ENCODE assay signal across 6 cellular contexts in genomic region chr17:63984651-63985386, GRCh38. TPM values are rescaled to one million over a fixed set of nuclear protein-coding genes. Genes with fewer than 3 reads are reported as not detected.
DNase-seq lines count a peak whose midpoint lies in the region; ATAC-seq lines count a peak whose summit lies in the region.

No MANE protein-coding gene starts in this region.

- no peak overlapping the region for H3K4me3 Mint-ChIP-seq in activated T-helper 2 cell treated with anti-CD3 and anti-CD28 coated beads, Interferon-gamma antibody, Interleukin-2, Interleukin-4, amounts not matched to agents 10 μg/mL and 5 μg/mL and 100 μg/mL, durations not matched to agents 14 hours and 24 hours and 36 hours (ENCODE audit: low read depth)

- H3K9me3 Mint-ChIP-seq in activated T-helper 2 cell treated with anti-CD3 and anti-CD28 coated beads, Interferon-gamma antibody, Interleukin-2, Interleukin-4, amounts not matched to agents 10 μg/mL and 5 μg/mL and 100 μg/mL, durations not matched to agents 14 hours and 24 hours and 36 hours = peaks cover 11% of the 10 kb centered on the region

- peak overlapping the region; percentile 73 for H3K27ac Mint-ChIP-seq in activated T-helper 2 cell treated with anti-CD3 and anti-CD28 coated beads, Interferon-gamma antibody, Interleukin-2, Interleukin-4, amounts not matched to agents 10 μg/mL and 5 μg/mL and 100 μg/mL, durations not matched to agents 14 hours and 24 hours and 36 hours

- ATAC-seq in left lobe of liver (peak; percentile 63), HG03442 (IDR thresholded peaks at IDR 0.05; ENCODE audit: unreplicated experiment) (no peak), HG02571 (IDR thresholded peaks at IDR 0.05; ENCODE audit: unreplicated experiment) (no peak)

- intact Hi-C loops in activated T-helper 2 cell treated with anti-CD3 and anti-CD28 coated beads, Interferon-gamma antibody, Interleukin-2, Interleukin-4, amounts not matched to agents 10 μg/mL and 5 μg/mL and 100 μg/mL, durations not matched to agents 14 hours and 24 hours and 36 hours (cut with micrococcal nuclease) = loop anchor here (2.0 to 5.0 kb wide), 2 partner anchors 38 to 66 kb away; partner anchors contain the start of gene GH1

- peaks cover 6% of the 10 kb centered on the region for H3K36me3 Mint-ChIP-seq in activated T-helper 2 cell treated with anti-CD3 and anti-CD28 coated beads, Interferon-gamma antibody, Interleukin-2, Interleukin-4, amounts not matched to agents 10 μg/mL and 5 μg/mL and 100 μg/mL, durations not matched to agents 14 hours and 24 hours and 36 hours (ENCODE audit: low read depth)

- peaks cover 18% of the 10 kb centered on the region for H3K4me1 Mint-ChIP-seq in activated T-helper 2 cell treated with anti-CD3 and anti-CD28 coated beads, Interferon-gamma antibody, Interleukin-2, Interleukin-4, amounts not matched to agents 10 μg/mL and 5 μg/mL and 100 μg/mL, durations not matched to agents 14 hours and 24 hours and 36 hours (ENCODE audit: low read depth)

- no peaks in the 10 kb centered on the region for H3K27me3 Mint-ChIP-seq in activated T-helper 2 cell treated with anti-CD3 and anti-CD28 coated beads, Interferon-gamma antibody, Interleukin-2, Interleukin-4, amounts not matched to agents 10 μg/mL and 5 μg/mL and 100 μg/mL, durations not matched to agents 14 hours and 24 hours and 36 hours (ENCODE audit: low read depth)

- DNase-seq in KG1 (lab: John Stamatoyannopoulos, UW) = peak; percentile 35
- DNase-seq in activated T-helper 2 cell treated with anti-CD3 and anti-CD28 coated beads, Interferon-gamma antibody, Interleukin-2, Interleukin-4, amounts not matched to agents 10 μg/mL and 5 μg/mL and 100 μg/mL, durations not matched to agents 14 hours and 24 hours and 36 hours (ENCODE audit: low spot score) = peak; percentile 50
- DNase-seq in left lobe of liver (ENCODE audit: low spot score) = no peak
- DNase-seq in NCI-H524 treated with DMSO at 0.1 percent for 48 hours (lab: John Stamatoyannopoulos, UW) = no peak

RNA-seq across cellular contexts. Expression of gene SCN4A, which starts 12.1 kb away (rescaled TPM):
- total RNA-seq in activated T-helper 2 cell treated with anti-CD3 and anti-CD28 coated beads, Interferon-gamma antibody, Interleukin-2, Interleukin-4, amounts not matched to agents 10 μg/mL and 5 μg/mL and 100 μg/mL, durations not matched to agents 14 hours and 24 hours and 36 hours = 0.11 and 0.14 TPM in 2 replicates
- total RNA-seq in left lobe of liver = 0.10 TPM

RNA-seq across cellular contexts. Expression of gene PRR29, which starts 13.3 kb away (rescaled TPM):
- total RNA-seq in activated T-helper 2 cell treated with anti-CD3 and anti-CD28 coated beads, Interferon-gamma antibody, Interleukin-2, Interleukin-4, amounts not matched to agents 10 μg/mL and 5 μg/mL and 100 μg/mL, durations not matched to agents 14 hours and 24 hours and 36 hours = 0.14 and 0.18 TPM in 2 replicates
- total RNA-seq in left lobe of liver = 0.18 TPM

RNA-seq across cellular contexts. Expression of gene ICAM2, which starts 35.6 kb away (rescaled TPM):
- total RNA-seq in activated T-helper 2 cell treated with anti-CD3 and anti-CD28 coated beads, Interferon-gamma antibody, Interleukin-2, Interleukin-4, amounts not matched to agents 10 μg/mL and 5 μg/mL and 100 μg/mL, durations not matched to agents 14 hours and 24 hours and 36 hours = 83.2 and 85.6 TPM in 2 replicates
- total RNA-seq in left lobe of liver = 5.3 TPM

RNA-seq across cellular contexts. Expression of gene CD79B, which starts 52.7 kb away (rescaled TPM):
- total RNA-seq in activated T-helper 2 cell treated with anti-CD3 and anti-CD28 coated beads, Interferon-gamma antibody, Interleukin-2, Interleukin-4, amounts not matched to agents 10 μg/mL and 5 μg/mL and 100 μg/mL, durations not matched to agents 14 hours and 24 hours and 36 hours = 28.8 and 33.2 TPM in 2 replicates
- 0.81 TPM for total RNA-seq in left lobe of liver

Comparison
In these comparisons a context has a peak if more than half of its experiments do, and no peak if none do; other contexts are left out.
1. DNase-seq: peak in KG1 (single experiment) and activated T-helper 2 cell treated with anti-CD3 and anti-CD28 coated beads, Interferon-gamma antibody, Interleukin-2, Interleukin-4, amounts not matched to agents 10 μg/mL and 5 μg/mL and 100 μg/mL, durations not matched to agents 14 hours and 24 hours and 36 hours (single experiment); none in left lobe of liver (single experiment) and NCI-H524 treated with DMSO at 0.1 percent for 48 hours (single experiment).
2. RNA of gene ICAM2, which starts 35.6 kb away (total RNA-seq): 83.2 to 85.6 TPM in activated T-helper 2 cell treated with anti-CD3 and anti-CD28 coated beads, Interferon-gamma antibody, Interleukin-2, Interleukin-4, amounts not matched to agents 10 μg/mL and 5 μg/mL and 100 μg/mL, durations not matched to agents 14 hours and 24 hours and 36 hours; 5.3 TPM in left lobe of liver (single experiment); every median in the first group is over 10 times any median in the second.